Comparison of ENCODE assay signal across 8 cellular contexts in the genomic region with DNA sequence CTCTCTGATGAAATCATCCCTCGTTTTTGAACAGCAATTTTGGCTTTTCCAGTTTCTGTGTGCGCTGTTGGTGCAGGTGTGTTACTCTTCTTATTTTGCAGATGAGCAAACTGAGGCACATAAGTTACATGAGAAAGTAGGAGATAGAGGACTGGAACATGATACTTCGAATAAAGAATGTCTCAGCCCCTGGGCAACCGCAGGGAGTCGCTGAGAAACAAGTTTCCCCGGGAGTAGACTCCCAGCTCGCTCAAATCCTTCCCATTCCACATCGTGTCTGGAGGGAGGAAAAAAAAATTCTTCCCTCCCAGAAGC.
DNase-seq lines count a peak whose midpoint lies in the region; ATAC-seq and TF ChIP-seq lines count a peak whose summit lies in the region.

No MANE protein-coding gene starts in this region.

- ATAC-seq in GM19025 (IDR thresholded peaks at IDR 0.05; ENCODE audit: low read depth, unreplicated experiment) = peak; percentile 1
- peak; percentile 8 for ATAC-seq in HG03135 (IDR thresholded peaks at IDR 0.05; ENCODE audit: unreplicated experiment)

- H3K27ac ChIP-seq in mucosa of rectum (ENCODE audit: low read depth in 2 of 2, low read length in 2 of 2) = peak overlapping the region; percentile 34 to 94

- in situ Hi-C loops in astrocyte of the spinal cord (cut with HindIII; ENCODE audit: low sequenced_read_pairs) = no loop called here
- in situ Hi-C loops in KBM-7 (cut with MboI; ENCODE audit: low pct_unique_long_range_greater_than_20kb, low sequenced_read_pairs) = loop anchor here (25.0 kb wide), 1 partner anchor 338 kb away; no protein-coding TSS in a partner anchor

- H3K36me3 ChIP-seq in mucosa of rectum (ENCODE audit: control insufficient read depth in 2 of 2, insufficient read depth in 2 of 2, low read length in 2 of 2) = peaks cover 8 to 11% of the 10 kb centered on the region in 2 donors

- no peaks in the 10 kb centered on the region for H3K27me3 ChIP-seq in mucosa of rectum (ENCODE audit: control insufficient read depth in 2 of 2, insufficient read depth in 2 of 2, low read length in 2 of 2)

- no peaks in the 10 kb centered on the region for H3K9me3 ChIP-seq in mucosa of rectum (ENCODE audit: control insufficient read depth in 2 of 2, low read length in 2 of 2)

- DNase-seq in astrocyte of the spinal cord (ENCODE audit: low read depth, low spot score) (no peak), RPMI8226 (no peak), KBM-7 (no peak), NOMO-1 treated with DMSO at 0.1 percent for 48 hours (lab: John Stamatoyannopoulos, UW; ENCODE audit: unreplicated experiment) (no peak)
- no peak for DNase-seq in activated CD4-positive, alpha-beta T cell treated with anti-CD3 and anti-CD28 coated beads, Interleukin-2, amount 50 U/mL, for 48 hours

- peaks cover 15 to 17% of the 10 kb centered on the region in 2 donors for H3K4me1 ChIP-seq in mucosa of rectum (ENCODE audit: control insufficient read depth in 2 of 2, insufficient read depth in 2 of 2, low read length in 2 of 2)

- TF ChIP-seq CTCF in astrocyte of the spinal cord (IDR thresholded peaks at IDR 0.05; ENCODE audit: low read depth, low read length) = no peak

- peak overlapping the region; percentile 75 for H3K4me3 ChIP-seq in astrocyte of the spinal cord (ENCODE audit: low read depth, low read length)
- peak overlapping the region; percentile 72 to 75 for H3K4me3 ChIP-seq in mucosa of rectum (ENCODE audit: low read length in 2 of 2)

- H3K9ac ChIP-seq in mucosa of rectum (ENCODE audit: low read depth in 1 of 2, low read length in 2 of 2) = peak overlapping the region; percentile 20 to 25
